23 cellular contexts compared by ENCODE assay signal in the genomic region with DNA sequence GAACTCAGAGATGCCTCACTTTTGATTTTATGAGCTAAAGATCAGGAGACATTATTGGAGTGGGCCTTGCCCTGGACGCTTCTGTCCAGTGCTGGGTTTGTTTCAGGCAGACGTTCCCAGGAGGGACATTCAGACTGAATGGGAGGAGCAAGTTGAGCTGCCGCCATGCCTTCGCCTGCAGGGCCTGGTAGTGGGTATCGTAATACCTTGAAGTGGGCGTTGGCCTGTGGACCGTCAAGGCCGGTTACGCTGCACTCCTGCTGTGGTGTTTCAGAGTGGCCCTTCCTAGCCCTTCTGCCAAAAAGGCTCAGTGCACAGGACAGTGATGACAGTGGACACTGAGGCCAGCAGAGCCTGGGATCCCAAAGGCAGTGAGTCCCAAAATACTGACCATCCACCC. TPM values are rescaled to one million over a fixed set of nuclear protein-coding genes. Genes with fewer than 3 reads are reported as not detected.
"Had no signal": no experiment of that assay in that cellular context is flagged by ENCODE, and none has a peak within 500 bp of the region (broad histone marks: within the 10 kb centered on the region; RNA-seq: fewer than 3 reads in every experiment).

No MANE protein-coding gene starts in this region.

- DNase-seq: activated B cell treated with CpG ODN at 0.5 μM for 24 hours; activated CD4-positive, alpha-beta memory T cell treated with anti-CD3 and anti-CD28 coated beads, Interleukin-2, amount 10 ng/mL, durations not matched to agents 7 days and 5 days; activated CD4-positive, alpha-beta T cell treated with anti-CD3 and anti-CD28 coated beads for 4 hours; activated CD8-positive, alpha-beta memory T cell treated with anti-CD3 and anti-CD28 coated beads, Interleukin-2, amount 10 ng/mL, durations not matched to agents 7 days and 5 days; activated naive CD4-positive, alpha-beta T cell; brain microvascular endothelial cell; central memory CD4-positive, alpha-beta T cell; erythroblast; kidney; midbrain; right lobe of liver; stimulated activated CD4-positive, alpha-beta T cell treated with anti-CD3 and anti-CD28 coated beads, Interleukin-4, amount 100 ng/mL, for 1 hour; stimulated activated naive CD8-positive, alpha-beta T cell treated with anti-CD3 and anti-CD28 coated beads, Interleukin-15, amount 100 ng/mL, for 72 hours had no signal

- H3K27ac Mint-ChIP-seq: activated B cell treated with CpG ODN at 0.5 μM for 24 hours; activated CD4-positive, alpha-beta memory T cell treated with anti-CD3 and anti-CD28 coated beads, Interleukin-2, amount 10 ng/mL, durations not matched to agents 7 days and 5 days; activated CD8-positive, alpha-beta memory T cell treated with anti-CD3 and anti-CD28 coated beads, Interleukin-2, amount 10 ng/mL, durations not matched to agents 7 days and 5 days; activated T-helper 17 cell treated with anti-CD3 and anti-CD28 coated beads, Interleukin-2, amount 50 U/mL, for 72 hours; stimulated activated naive CD8-positive, alpha-beta T cell treated with anti-CD3 and anti-CD28 coated beads, Interleukin-15, amount 100 ng/mL, for 72 hours; T-helper 2 cell treated with Interferon-gamma antibody and Interleukin-4, amounts not matched to agents 5 μg/mL and 100 μg/mL, for 36 hours had no signal

- H3K9me3 Mint-ChIP-seq: activated B cell treated with CpG ODN at 0.5 μM for 24 hours; activated CD4-positive, alpha-beta memory T cell treated with anti-CD3 and anti-CD28 coated beads, Interleukin-2, amount 10 ng/mL, durations not matched to agents 7 days and 5 days; activated T-helper 17 cell treated with anti-CD3 and anti-CD28 coated beads, Interleukin-2, amount 50 U/mL, for 72 hours; neural crest cell; stimulated activated naive CD8-positive, alpha-beta T cell treated with anti-CD3 and anti-CD28 coated beads, Interleukin-15, amount 100 ng/mL, for 72 hours; T-helper 2 cell treated with Interferon-gamma antibody and Interleukin-4, amounts not matched to agents 5 μg/mL and 100 μg/mL, for 36 hours had no signal

- H3K36me3 Mint-ChIP-seq: activated CD8-positive, alpha-beta memory T cell treated with anti-CD3 and anti-CD28 coated beads, Interleukin-2, amount 10 ng/mL, durations not matched to agents 7 days and 5 days had no signal

- ATAC-seq: activated CD8-positive, alpha-beta memory T cell treated with anti-CD3 and anti-CD28 coated beads, Interleukin-2, amount 10 ng/mL, durations not matched to agents 7 days and 5 days; activated T-helper 17 cell treated with anti-CD3 and anti-CD28 coated beads, Interleukin-2, amount 50 U/mL, for 72 hours; left lobe of liver; right lobe of liver; stimulated activated naive CD8-positive, alpha-beta T cell treated with anti-CD3 and anti-CD28 coated beads, Interleukin-15, amount 100 ng/mL, for 72 hours had no signal

- H3K4me2 ChIP-seq: smooth muscle cell had no signal

- H3K4me3 ChIP-seq: right lobe of liver, smooth muscle cell, thoracic aorta, upper lobe of left lung had no signal

- H3K27ac ChIP-seq: brain microvascular endothelial cell, right lobe of liver, thoracic aorta, upper lobe of left lung had no signal

- H3K4me3 Mint-ChIP-seq: activated B cell treated with CpG ODN at 0.5 μM for 24 hours; activated CD4-positive, alpha-beta memory T cell treated with anti-CD3 and anti-CD28 coated beads, Interleukin-2, amount 10 ng/mL, durations not matched to agents 7 days and 5 days; activated CD8-positive, alpha-beta memory T cell treated with anti-CD3 and anti-CD28 coated beads, Interleukin-2, amount 10 ng/mL, durations not matched to agents 7 days and 5 days; activated T-helper 17 cell treated with anti-CD3 and anti-CD28 coated beads, Interleukin-2, amount 50 U/mL, for 72 hours; T-helper 2 cell treated with Interferon-gamma antibody and Interleukin-4, amounts not matched to agents 5 μg/mL and 100 μg/mL, for 36 hours had no signal

- H3K36me3 ChIP-seq: brain microvascular endothelial cell, right lobe of liver, thoracic aorta, upper lobe of left lung had no signal

- H3K4me1 Mint-ChIP-seq: activated CD4-positive, alpha-beta memory T cell treated with anti-CD3 and anti-CD28 coated beads, Interleukin-2, amount 10 ng/mL, durations not matched to agents 7 days and 5 days had no signal

- H3K9me3 ChIP-seq: right lobe of liver, thoracic aorta, upper lobe of left lung had no signal

RNA-seq across cellular contexts. Expression of a gene that starts 1.6 kb away (rescaled TPM):
- total RNA-seq: activated B cell treated with CpG ODN at 0.5 μM for 24 hours; activated CD4-positive, alpha-beta memory T cell treated with anti-CD3 and anti-CD28 coated beads, Interleukin-2, amount 10 ng/mL, durations not matched to agents 7 days and 5 days; activated CD8-positive, alpha-beta memory T cell treated with anti-CD3 and anti-CD28 coated beads, Interleukin-2, amount 10 ng/mL, durations not matched to agents 7 days and 5 days; activated T-helper 17 cell treated with anti-CD3 and anti-CD28 coated beads, Interleukin-2, amount 50 U/mL, for 72 hours; frontal cortex; lung microvascular endothelial cell; pulmonary artery endothelial cell; smooth muscle cell had no signal

RNA-seq across cellular contexts. Expression of a gene that starts 43.6 kb away (rescaled TPM):
- total RNA-seq: neural crest cell had no signal
